ENCODE assay signal across 1 cellular context in genomic region chr1:152107289-152107983, GRCh38.
TF ChIP-seq lines count a peak whose summit lies in the region.

No MANE protein-coding gene starts in this region.

TF ChIP-seq in SK-N-SH, 30 proteins besides CTCF, POLR2A, EP300 and RAD21 (continued from another document):
- TF ChIP-seq ELF1 (IDR thresholded peaks at IDR 0.05), result no peak
- TF ChIP-seq TAF1 (IDR thresholded peaks at IDR 0.05; ENCODE audit: borderline replicate concordance, low read depth, low read length), result no peak
